In genomic region chr13:97459215-97459772, GRCh38 we compare ENCODE assay signal across 13 cellular contexts. TPM values are rescaled to one million over a fixed set of nuclear protein-coding genes. Genes with fewer than 3 reads are reported as not detected.
DNase-seq lines count a peak whose midpoint lies in the region; ATAC-seq and TF ChIP-seq lines count a peak whose summit lies in the region.
"Had no signal": no experiment of that assay in that cellular context is flagged by ENCODE, and none has a peak within 500 bp of the region (broad histone marks: within the 10 kb centered on the region; RNA-seq: fewer than 3 reads in every experiment).

No MANE protein-coding gene starts in this region.

- no peak for DNase-seq in activated CD4-positive, alpha-beta memory T cell treated with anti-CD3 and anti-CD28 coated beads for 36 hours
- no peak for DNase-seq in activated CD4-positive, alpha-beta memory T cell treated with anti-CD3 and anti-CD28 coated beads, Interleukin-2, amount 10 ng/mL, durations not matched to agents 7 days and 5 days
- DNase-seq in nephron progenitor cell (no peak), lower leg skin (ENCODE audit: low spot score in 2 of 2) (no peak)
- DNase-seq in stimulated activated CD4-positive, alpha-beta T cell treated with anti-CD3 and anti-CD28 coated beads, Interleukin-4, amount 100 ng/mL, for 1 hour: no peak
- DNase-seq: ACHN, cortex of kidney, glutamatergic neuron had no signal

- ATAC-seq in GM21447 (IDR thresholded peaks at IDR 0.05; ENCODE audit: unreplicated experiment) (peak; percentile 39), HG03571 (IDR thresholded peaks at IDR 0.05; ENCODE audit: unreplicated experiment) (peak; percentile 19), HG02973 (IDR thresholded peaks at IDR 0.05; ENCODE audit: unreplicated experiment) (no peak)
- ATAC-seq: HCT116, K562 had no signal

- WGBS in lower leg skin, 2 donors: 71 to 73% methylated on average over 4 of the region's 4 CpGs

- intact Hi-C loops in activated CD4-positive, alpha-beta memory T cell treated with anti-CD3 and anti-CD28 coated beads for 36 hours (cut with micrococcal nuclease): loop anchor here (1.0 kb wide), 1 partner anchor 26 kb away; no protein-coding TSS in a partner anchor
- intact Hi-C loops in lower leg skin (cut with DNase I; ENCODE audit: low total_unique reads): no loop called here

- H3K4me1 Mint-ChIP-seq in activated CD4-positive, alpha-beta memory T cell treated with anti-CD3 and anti-CD28 coated beads for 36 hours (ENCODE audit: low read depth): peaks cover 28% of the 10 kb centered on the region
- H3K4me1 Mint-ChIP-seq in activated CD4-positive, alpha-beta memory T cell treated with anti-CD3 and anti-CD28 coated beads, Interleukin-2, amount 10 ng/mL, durations not matched to agents 7 days and 5 days: peaks cover 24% of the 10 kb centered on the region
- no peaks in the 10 kb centered on the region for H3K4me1 Mint-ChIP-seq in nephron progenitor cell

- H3K27ac Mint-ChIP-seq in activated CD4-positive, alpha-beta memory T cell treated with anti-CD3 and anti-CD28 coated beads for 36 hours: peak overlapping the region; percentile 2
- H3K27ac Mint-ChIP-seq in activated CD4-positive, alpha-beta memory T cell treated with anti-CD3 and anti-CD28 coated beads, Interleukin-2, amount 10 ng/mL, durations not matched to agents 7 days and 5 days: no peak overlapping the region
- peak overlapping the region; percentile 59 for H3K27ac Mint-ChIP-seq in nephron progenitor cell

- H3K9me3 Mint-ChIP-seq in activated CD4-positive, alpha-beta memory T cell treated with anti-CD3 and anti-CD28 coated beads for 36 hours: peaks cover 10% of the 10 kb centered on the region
- H3K9me3 Mint-ChIP-seq in activated CD4-positive, alpha-beta memory T cell treated with anti-CD3 and anti-CD28 coated beads, Interleukin-2, amount 10 ng/mL, durations not matched to agents 7 days and 5 days: peaks cover 8% of the 10 kb centered on the region
- H3K9me3 Mint-ChIP-seq in nephron progenitor cell: peaks cover 20% of the 10 kb centered on the region

- CTCF ChIA-PET in activated CD4-positive, alpha-beta memory T cell treated with anti-CD3 and anti-CD28 coated beads for 36 hours (lab: Charles Lee): interaction anchor here (0.8 kb wide), 1 partner anchor 397 kb away, joined by 3 read pairs; no protein-coding TSS in a partner anchor
- CTCF ChIA-PET in activated CD4-positive, alpha-beta memory T cell treated with anti-CD3 and anti-CD28 coated beads, Interleukin-2, amount 10 ng/mL, durations not matched to agents 7 days and 5 days (lab: Charles Lee): interaction anchor here (1.4 kb wide), 1 partner anchor 24 kb away, joined by 6 read pairs; no protein-coding TSS in a partner anchor

- no peaks in the 10 kb centered on the region for H3K27me3 Mint-ChIP-seq in activated CD4-positive, alpha-beta memory T cell treated with anti-CD3 and anti-CD28 coated beads for 36 hours
- H3K27me3 Mint-ChIP-seq in activated CD4-positive, alpha-beta memory T cell treated with anti-CD3 and anti-CD28 coated beads, Interleukin-2, amount 10 ng/mL, durations not matched to agents 7 days and 5 days: no peaks in the 10 kb centered on the region
- H3K27me3 Mint-ChIP-seq in nephron progenitor cell (ENCODE audit: low read depth, poor library complexity): no peaks in the 10 kb centered on the region

- no peak for TF ChIP-seq POLR2A in lower leg skin (IDR thresholded peaks at IDR 0.05)

- POLR2A ChIA-PET in activated CD4-positive, alpha-beta memory T cell treated with anti-CD3 and anti-CD28 coated beads for 36 hours (lab: Charles Lee): interaction anchor here (1.0 kb wide), 1 partner anchor 26 kb away, joined by 3 read pairs; the partner anchor contains the start of gene RAP2A
- POLR2A ChIA-PET in activated CD4-positive, alpha-beta memory T cell treated with anti-CD3 and anti-CD28 coated beads, Interleukin-2, amount 10 ng/mL, durations not matched to agents 7 days and 5 days (lab: Charles Lee): interaction anchor here (1.3 kb wide), 1 partner anchor 13 kb away, joined by 3 read pairs; no protein-coding TSS in a partner anchor

- no peak overlapping the region for H3K4me3 Mint-ChIP-seq in activated CD4-positive, alpha-beta memory T cell treated with anti-CD3 and anti-CD28 coated beads for 36 hours
- H3K4me3 Mint-ChIP-seq in activated CD4-positive, alpha-beta memory T cell treated with anti-CD3 and anti-CD28 coated beads, Interleukin-2, amount 10 ng/mL, durations not matched to agents 7 days and 5 days: no peak overlapping the region
- H3K4me3 Mint-ChIP-seq in nephron progenitor cell: no peak overlapping the region

- peaks cover 17% of the 10 kb centered on the region for H3K36me3 Mint-ChIP-seq in activated CD4-positive, alpha-beta memory T cell treated with anti-CD3 and anti-CD28 coated beads for 36 hours
- peaks cover 26% of the 10 kb centered on the region for H3K36me3 Mint-ChIP-seq in activated CD4-positive, alpha-beta memory T cell treated with anti-CD3 and anti-CD28 coated beads, Interleukin-2, amount 10 ng/mL, durations not matched to agents 7 days and 5 days (ENCODE audit: low read depth)
- H3K36me3 Mint-ChIP-seq in nephron progenitor cell (ENCODE audit: low read depth): peaks cover 83% of the 10 kb centered on the region

- TF ChIP-seq CTCF in nephron progenitor cell (IDR thresholded peaks at IDR 0.05) (no peak), lower leg skin (IDR thresholded peaks at IDR 0.05) (no peak)

- H3K4me3 ChIP-seq in lower leg skin (ENCODE audit: low read depth, poor library complexity, severe bottlenecking): no peak overlapping the region
- H3K4me3 ChIP-seq: K562 had no signal

RNA-seq across cellular contexts. Expression of gene RAP2A, which starts 25.3 kb away (rescaled TPM):
- 10 to 100 TPM; 13.7 to 15.4 TPM for total RNA-seq in activated CD4-positive, alpha-beta memory T cell treated with anti-CD3 and anti-CD28 coated beads for 36 hours
- total RNA-seq in activated CD4-positive, alpha-beta memory T cell treated with anti-CD3 and anti-CD28 coated beads, Interleukin-2, amount 10 ng/mL, durations not matched to agents 7 days and 5 days: 10 to 100 TPM; 37.0 to 39.2 TPM
- total RNA-seq in lower leg skin: 10 to 100 TPM in 2 of 4 donors, 1 to 10 TPM in 2; 8.4 to 14.8 (median 10.3) TPM
